In the genomic region with DNA sequence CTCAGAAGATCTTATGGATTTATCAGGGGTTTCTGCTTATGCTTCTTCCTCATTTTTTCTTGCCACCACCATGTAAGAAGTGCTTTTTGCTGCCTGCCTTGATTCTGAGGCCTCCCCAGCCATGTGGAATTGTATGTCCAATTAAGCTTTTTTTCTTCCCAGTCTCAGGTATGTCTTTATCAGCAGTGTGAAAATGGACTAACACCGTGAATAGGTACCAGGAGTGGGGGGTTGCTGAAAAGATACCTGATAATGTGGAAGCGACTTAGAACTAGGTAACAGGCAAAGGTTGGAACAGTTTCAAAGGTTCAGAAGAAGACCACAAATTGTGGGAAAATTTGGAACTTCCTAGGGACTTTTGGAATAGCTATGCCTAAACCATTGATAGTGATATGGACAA, we compare ENCODE assay signal across 32 cellular contexts.
"Had no signal": no experiment of that assay in that cellular context is flagged by ENCODE, and none has a peak within 500 bp of the region (broad histone marks: within the 10 kb centered on the region; RNA-seq: fewer than 3 reads in every experiment).

No MANE protein-coding gene starts in this region.

- H3K27me3 ChIP-seq: adrenal gland, body of pancreas, brain microvascular endothelial cell, breast epithelium, cardiac muscle cell had no signal

- ATAC-seq: activated naive CD4-positive, alpha-beta T cell treated with anti-CD3 and anti-CD28 coated beads, Interleukin-2, amount 50 U/mL, for 72 hours; activated naive CD8-positive, alpha-beta T cell treated with anti-CD3 and anti-CD28 coated beads, Interleukin-2, amount 50 U/mL, for 24 hours; activated T-cell treated with anti-CD3 and anti-CD28 coated beads, Interleukin-2, amount 50 U/mL, for 4 hours; activated T-cell treated with anti-CD3 and anti-CD28 coated beads, Interleukin-2, amount 50 U/mL, for 72 hours; activated T-helper 17 cell treated with anti-CD3 and anti-CD28 coated beads, Interleukin-2, amount 50 U/mL, for 72 hours; body of pancreas had no signal

- DNase-seq: activated effector memory CD4-positive, alpha-beta T cell treated with anti-CD3 and anti-CD28 coated beads, Interleukin-2, amount 50 U/mL, for 16 hours; activated effector memory CD4-positive, alpha-beta T cell treated with Interleukin-2 at 50 U/mL for 16 hours; activated gamma-delta T cell; activated gamma-delta T cell treated with Interleukin-2 at 50 U/mL for 16 hours; activated naive CD4-positive, alpha-beta T cell; activated naive CD4-positive, alpha-beta T cell treated with anti-CD3 and anti-CD28 coated beads for 36 hours; activated naive CD4-positive, alpha-beta T cell treated with anti-CD3 and anti-CD28 coated beads, Interleukin-2, amount 10 ng/mL, durations not matched to agents 7 days and 5 days; activated naive CD4-positive, alpha-beta T cell treated with anti-CD3 and anti-CD28 coated beads, Interleukin-2, amount 50 U/mL, for 16 hours; activated naive CD4-positive, alpha-beta T cell treated with Interleukin-2 at 50 U/mL for 16 hours; activated naive CD8-positive, alpha-beta T cell treated with anti-CD3 and anti-CD28 coated beads for 36 hours; activated naive CD8-positive, alpha-beta T cell treated with anti-CD3 and anti-CD28 coated beads, Interleukin-2, amount 10 ng/mL, durations not matched to agents 7 days and 5 days; activated naive CD8-positive, alpha-beta T cell treated with anti-CD3 and anti-CD28 coated beads, Interleukin-2, amount 50 U/mL, for 24 hours; activated T-cell treated with anti-CD3 and anti-CD28 coated beads, Interleukin-2, amount 50 U/mL, for 24 hours; activated T-cell treated with anti-CD3 and anti-CD28 coated beads, Interleukin-2, amount 50 U/mL, for 4 hours; activated T-cell treated with anti-CD3 and anti-CD28 coated beads, Interleukin-2, amount 50 U/mL, for 48 hours; activated T-cell treated with anti-CD3 and anti-CD28 coated beads, Interleukin-2, amount 50 U/mL, for 72 hours; adrenal gland; amniotic stem cell; amygdala; anterior cingulate cortex; aorta; body of pancreas; brain microvascular endothelial cell; caudate nucleus; central memory CD4-positive, alpha-beta T cell; cerebellar nuclear complex had no signal

- H3K4me3 ChIP-seq: adrenal gland, body of pancreas, breast epithelium, cardiac muscle cell had no signal

- H3K4me1 ChIP-seq: body of pancreas, breast epithelium had no signal

- H3K27ac ChIP-seq: adrenal gland, body of pancreas, brain microvascular endothelial cell, breast epithelium, cardiac muscle cell had no signal

- FAIRE-seq: astrocyte, bronchial epithelial cell had no signal

- H3K9me3 ChIP-seq: adrenal gland, body of pancreas had no signal

- H3K36me3 ChIP-seq: adrenal gland, brain microvascular endothelial cell, breast epithelium, cardiac muscle cell had no signal
